7 cellular contexts compared by ENCODE assay signal in genomic region chr1:243850013-243850367, GRCh38. TPM values are rescaled to one million over a fixed set of nuclear protein-coding genes. Genes with fewer than 3 reads are reported as not detected.
DNase-seq lines count a peak whose midpoint lies in the region; ATAC-seq and TF ChIP-seq lines count a peak whose summit lies in the region.

AKT3 (minus strand) TSS chr1:243850243; CDS start chr1:243843170, 7,073 bp downstream.

- H3K36me3 ChIP-seq in WERI-Rb-1, result no peaks in the 10 kb centered on the region

- H3K27ac ChIP-seq in WERI-Rb-1, result peak within 1 kb of the TSS; percentile 97
- H3K27ac ChIP-seq in foreskin keratinocyte, result peak within 1 kb of the TSS; percentile 96

- H3K27me3 ChIP-seq in WERI-Rb-1 (ENCODE audit: insufficient read depth, low read depth, severe bottlenecking) (no peaks in the 10 kb centered on the region), foreskin keratinocyte (peaks cover 66% of the 10 kb centered on the region)

- H3K4me3 ChIP-seq in WERI-Rb-1 (ENCODE audit: low read depth, low read length), result peak within 1 kb of the TSS; percentile 89

- H3K4me1 ChIP-seq in foreskin keratinocyte, result peaks cover 3% of the 10 kb centered on the region

- H3K9me3 ChIP-seq in WERI-Rb-1 (ENCODE audit: severe bottlenecking), result no peaks in the 10 kb centered on the region

- ATAC-seq in HG03108 (IDR thresholded peaks at IDR 0.05; ENCODE audit: unreplicated experiment) (peak; percentile 0), foreskin keratinocyte (peak; percentile 90), GM21423 (IDR thresholded peaks at IDR 0.05; ENCODE audit: unreplicated experiment) (no peak), HG03095 (IDR thresholded peaks at IDR 0.05; ENCODE audit: unreplicated experiment) (no peak)

- DNase-seq in WERI-Rb-1 (peak; percentile 94), foreskin keratinocyte (no peak), occipital lobe (lab: John Stamatoyannopoulos, UW) (no peak), iPS-NIHi11 (ENCODE audit: low spot score) (no peak)

- TF ChIP-seq CTCF in WERI-Rb-1 (IDR thresholded peaks at IDR 0.05; ENCODE audit: low read depth, low read length) (no peak), foreskin keratinocyte (conservative IDR thresholded peaks at IDR 0.05) (no peak)

RNA-seq across cellular contexts. Expression of gene AKT3, which starts in this region (rescaled TPM):
- total RNA-seq in foreskin keratinocyte (5.7 and 8.3 TPM in 2 replicates), occipital lobe (624 TPM)
- polyA plus RNA-seq in foreskin keratinocyte, result 2.1 and 2.7 TPM in 2 replicates

Comparison
In these comparisons a context has a peak if more than half of its experiments do, and no peak if none do; other contexts are left out.
1. RNA of gene AKT3 (total RNA-seq): 624 TPM in occipital lobe (single experiment); 5.7 to 8.3 TPM in foreskin keratinocyte; every median in the first group is over 10 times any median in the second.
2. ATAC-seq: peak in HG03108 (single experiment) and foreskin keratinocyte (single experiment); none in GM21423 (single experiment) and HG03095 (single experiment).